ENCODE assay signal across 1 cellular context in genomic region chr16:69384974-69385373, GRCh38.
TF ChIP-seq lines count a peak whose summit lies in the region.

No MANE protein-coding gene starts in this region.

TF ChIP-seq in GM12878, 131 proteins besides CTCF, POLR2A, EP300 and RAD21:
- TF ChIP-seq HSF1 (IDR thresholded peaks at IDR 0.05; ENCODE audit: low read depth, low read length) (no peak), NKRF (conservative IDR thresholded peaks at IDR 0.05) (no peak)
